15 cellular contexts compared by ENCODE assay signal in the genomic region with DNA sequence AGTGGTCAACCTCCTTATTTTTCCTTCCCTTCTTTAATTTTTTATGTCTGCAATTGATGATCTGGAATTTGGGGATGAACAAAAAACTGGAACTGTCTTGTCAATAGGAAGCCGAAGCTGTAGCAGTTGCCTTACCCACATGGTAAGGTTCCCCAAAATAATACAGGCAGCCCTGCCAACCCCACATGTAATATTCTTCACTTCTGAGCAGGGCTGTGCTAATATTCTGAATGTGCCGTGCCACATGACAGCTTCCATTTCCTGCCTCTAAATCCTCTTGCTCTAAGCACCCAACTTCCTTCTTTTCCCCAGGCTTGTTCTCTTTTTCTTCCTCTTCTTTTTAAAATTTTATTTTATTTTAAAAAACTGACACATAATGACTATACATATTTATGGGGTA. TPM values are rescaled to one million over a fixed set of nuclear protein-coding genes. Genes with fewer than 3 reads are reported as not detected.
DNase-seq lines count a peak whose midpoint lies in the region; ATAC-seq and TF ChIP-seq lines count a peak whose summit lies in the region.
"Had no signal": no experiment of that assay in that cellular context is flagged by ENCODE, and none has a peak within 500 bp of the region (broad histone marks: within the 10 kb centered on the region; RNA-seq: fewer than 3 reads in every experiment).

No MANE protein-coding gene starts in this region.

- no peak for TF ChIP-seq POLR2A in heart left ventricle (IDR thresholded peaks at IDR 0.05)

- H3K27me3 ChIP-seq in heart left ventricle (no peaks in the 10 kb centered on the region), left ventricle myocardium inferior (ENCODE audit: low read depth) (no peaks in the 10 kb centered on the region), SU-DHL-6 (ENCODE audit: low read length) (no peaks in the 10 kb centered on the region), lower lobe of right lung (ENCODE audit: low read depth) (no peaks in the 10 kb centered on the region), HAP-1 (ENCODE audit: low read depth) (no peaks in the 10 kb centered on the region)

- H3K4me3 ChIP-seq in heart left ventricle: no peak overlapping the region
- no peak overlapping the region for H3K4me3 ChIP-seq in left ventricle myocardium inferior
- H3K4me3 ChIP-seq in SU-DHL-6 (ENCODE audit: insufficient read depth, low read length, poor library complexity, severe bottlenecking): no peak overlapping the region
- no peak overlapping the region for H3K4me3 ChIP-seq in lower lobe of right lung
- no peak overlapping the region for H3K4me3 ChIP-seq in HAP-1
- H3K4me3 ChIP-seq: A549 had no signal

- H3K36me3 ChIP-seq in heart left ventricle (peaks cover 0 to 86% (median 63%) of the 10 kb centered on the region in 9 donors), left ventricle myocardium inferior (peaks cover 72% of the 10 kb centered on the region), SU-DHL-6 (ENCODE audit: low read length) (peaks cover 16% of the 10 kb centered on the region; the same call in 1 of the 2 replicates), lower lobe of right lung (peaks cover 65% of the 10 kb centered on the region), HAP-1 (replicated peaks) (peaks cover 12% of the 10 kb centered on the region; the same call in 1 of the 2 replicates)

- H3K79me2 ChIP-seq in SU-DHL-6 (ENCODE audit: insufficient read depth, low read length): no peaks in the 10 kb centered on the region

- DNase-seq in heart left ventricle: peak in 3 of 5 donors; percentile 17 to 34 (median 28)
- DNase-seq in left ventricle myocardium inferior: no peak
- no peak for DNase-seq in lower lobe of right lung
- DNase-seq in HAP-1 (ENCODE audit: low spot score in 2 of 2): no peak
- no peak for DNase-seq in NCI-H2029 treated with DMSO at 0.1 percent for 48 hours (lab: John Stamatoyannopoulos, UW)
- no peak for DNase-seq in NCI-H1092 (lab: John Stamatoyannopoulos, UW)
- DNase-seq in stimulated activated CD4-positive, alpha-beta T cell treated with anti-CD3 and anti-CD28 coated beads, Interleukin-2, amount 100 ng/mL, for 24 hours: no peak
- DNase-seq: activated CD4-positive, CD25-positive, alpha-beta regulatory T cell; central memory CD4-positive, alpha-beta T cell; kidney; NCI-H146; nephron progenitor cell; SHP77 had no signal

- in situ Hi-C loops in HAP-1 (cut with MboI; ENCODE audit: low sequenced_read_pairs): no loop called here

- H3K9me2 ChIP-seq in SU-DHL-6 (replicated peaks; ENCODE audit: insufficient read depth, low read length): no peaks in the 10 kb centered on the region

- no peaks in the 10 kb centered on the region for H3K9me3 ChIP-seq in heart left ventricle
- no peaks in the 10 kb centered on the region for H3K9me3 ChIP-seq in left ventricle myocardium inferior (replicated peaks)
- no peaks in the 10 kb centered on the region for H3K9me3 ChIP-seq in SU-DHL-6 (ENCODE audit: insufficient read depth, low read length)
- no peaks in the 10 kb centered on the region for H3K9me3 ChIP-seq in lower lobe of right lung
- no peaks in the 10 kb centered on the region for H3K9me3 ChIP-seq in HAP-1
- H3K9me3 ChIP-seq: A549 had no signal

- peak overlapping the region in 1 of 12 donors; percentile 80 for H3K27ac ChIP-seq in heart left ventricle
- H3K27ac ChIP-seq in left ventricle myocardium inferior (replicated peaks): no peak overlapping the region
- H3K27ac ChIP-seq in SU-DHL-6 (ENCODE audit: low read depth, low read length): peak overlapping the region; percentile 89
- no peak overlapping the region for H3K27ac ChIP-seq in lower lobe of right lung
- H3K27ac ChIP-seq: A549 had no signal

- peak overlapping the region; percentile 12 for H3K4me2 ChIP-seq in SU-DHL-6 (ENCODE audit: low read depth, low read length, poor library complexity, severe bottlenecking)
- H3K4me2 ChIP-seq: A549 had no signal

- H3K9ac ChIP-seq in SU-DHL-6 (ENCODE audit: low read length): no peak overlapping the region

- TF ChIP-seq CTCF in heart left ventricle (IDR thresholded peaks at IDR 0.05): no peak
- TF ChIP-seq CTCF in left ventricle myocardium inferior (IDR thresholded peaks at IDR 0.05; ENCODE audit: borderline replicate concordance): no peak
- no peak for TF ChIP-seq CTCF in SU-DHL-6 (IDR thresholded peaks at IDR 0.05; ENCODE audit: insufficient read depth, low read length, poor library complexity, severe bottlenecking)
- no peak for TF ChIP-seq CTCF in lower lobe of right lung (IDR thresholded peaks at IDR 0.05)

- no peak overlapping the region for H2AFZ ChIP-seq in SU-DHL-6 (ENCODE audit: low read depth, low read length, severe bottlenecking)

- ATAC-seq in heart left ventricle (peak in 3 of 4 donors; percentile 50 to 80 (median 79)), lower lobe of right lung (peak; percentile 81 to 89)
- ATAC-seq: A549 had no signal

- WGBS in heart left ventricle, 4 donors: 77 to 88% (median 84%) methylated on average over 2 of the region's 2 CpGs

- H3F3A ChIP-seq in SU-DHL-6 (ENCODE audit: insufficient read depth): peaks cover 27% of the 10 kb centered on the region

- no peaks in the 10 kb centered on the region for H4K20me1 ChIP-seq in SU-DHL-6 (ENCODE audit: low read depth, low read length)

- H3K4me1 ChIP-seq in heart left ventricle: peaks cover 0 to 17% (median 0%) of the 10 kb centered on the region in 12 donors
- peaks cover 5% of the 10 kb centered on the region for H3K4me1 ChIP-seq in left ventricle myocardium inferior
- H3K4me1 ChIP-seq in lower lobe of right lung: no peaks in the 10 kb centered on the region
- H3K4me1 ChIP-seq in HAP-1: peaks cover 12% of the 10 kb centered on the region

- intact Hi-C loops in heart left ventricle (cut with DNase I): no loop called here
- intact Hi-C loops in left ventricle myocardium inferior (cut with micrococcal nuclease): no loop called here
- intact Hi-C loops in lower lobe of right lung (cut with DNase I): no loop called here

RNA-seq across cellular contexts. Expression of a gene that starts 39.6 kb away (rescaled TPM):
- total RNA-seq in heart left ventricle (10 to 100 TPM; 21.0 to 32.8 (median 25.1) TPM), left ventricle myocardium inferior (26.5 TPM), lower lobe of right lung (50.5 TPM)
- polyA plus RNA-seq in heart left ventricle: 10 to 100 TPM in 1 of 2 donors, 1 to 10 TPM in 1; 5.7 to 13.9 TPM

Comparison
In these comparisons a context has a peak if more than half of its experiments do, and no peak if none do; other contexts are left out.
1. DNase-seq: peak in heart left ventricle (3 of 5); none in left ventricle myocardium inferior (single experiment), lower lobe of right lung (single experiment), HAP-1 (0 of 2), NCI-H2029 treated with DMSO at 0.1 percent for 48 hours (single experiment), NCI-H1092 (single experiment) and stimulated activated CD4-positive, alpha-beta T cell treated with anti-CD3 and anti-CD28 coated beads, Interleukin-2, amount 100 ng/mL, for 24 hours (0 of 2).